Comparison of ENCODE assay signal across 4 cellular contexts in genomic region chr15:43832485-43832884, GRCh38. TPM values are rescaled to one million over a fixed set of nuclear protein-coding genes. Genes with fewer than 3 reads are reported as not detected.
"Had no signal": no experiment of that assay in that cellular context is flagged by ENCODE, and none has a peak within 500 bp of the region (broad histone marks: within the 10 kb centered on the region; RNA-seq: fewer than 3 reads in every experiment).

No MANE protein-coding gene starts in this region.

RNA-seq across cellular contexts. Expression of gene SERINC4, which starts 32.5 kb away (rescaled TPM):
- total RNA-seq: esophagus muscularis mucosa, lower lobe of right lung, occipital lobe, WTC11 had no signal
